In genomic region chr7:13091974-13092707, GRCh38 we compare ENCODE assay signal across 18 cellular contexts.
DNase-seq lines count a peak whose midpoint lies in the region; ATAC-seq and TF ChIP-seq lines count a peak whose summit lies in the region.
"Had no signal": no experiment of that assay in that cellular context is flagged by ENCODE, and none has a peak within 500 bp of the region (broad histone marks: within the 10 kb centered on the region; RNA-seq: fewer than 3 reads in every experiment).

No MANE protein-coding gene starts in this region.

- no peaks in the 10 kb centered on the region for H3K9me3 ChIP-seq in OCI-LY7 (ENCODE audit: low read length)
- H3K9me3 ChIP-seq: A549, SJSA1 had no signal

- TF ChIP-seq CTCF in endothelial cell (IDR thresholded peaks at IDR 0.05; ENCODE audit: unreplicated experiment): no peak
- no peak for TF ChIP-seq CTCF in OCI-LY7 (conservative IDR thresholded peaks at IDR 0.05; ENCODE audit: low read length)

- CTCF ChIA-PET in OCI-LY7 (lab: Charles Lee; ENCODE audit: unreplicated experiment): no interaction called here

- peak; percentile 3 for DNase-seq in HCEC 1CT
- DNase-seq in OCI-M1 (lab: John Stamatoyannopoulos, UW): peak; percentile 33
- DNase-seq in endothelial cell (ENCODE audit: low spot score): no peak
- DNase-seq in left lobe of liver (ENCODE audit: low spot score): no peak
- no peak for DNase-seq in NCI-H1930 (lab: John Stamatoyannopoulos, UW)
- DNase-seq in NCI-H510A treated with DMSO at 0.1 percent for 48 hours (lab: John Stamatoyannopoulos, UW): no peak
- no peak for DNase-seq in OCI-LY7 (ENCODE audit: low spot score)
- DNase-seq: EL, GF-D8, KG1, NCI-H1417 treated with DMSO at 0.1 percent for 48 hours, NCI-H187, NCI-H2107 had no signal

- H3K27me3 Mint-ChIP-seq in endothelial cell (ENCODE audit: unreplicated experiment): peaks cover 1% of the 10 kb centered on the region

- H3K36me3 Mint-ChIP-seq in endothelial cell (ENCODE audit: low read depth, unreplicated experiment): no peaks in the 10 kb centered on the region
- H3K36me3 Mint-ChIP-seq: CD14-positive monocyte had no signal

- peak overlapping the region; percentile 84 for H3K27ac Mint-ChIP-seq in endothelial cell (ENCODE audit: unreplicated experiment)
- H3K27ac Mint-ChIP-seq: B cell, CD14-positive monocyte had no signal

- H3K79me2 ChIP-seq in OCI-LY7 (ENCODE audit: insufficient read depth, low read depth, low read length): no peaks in the 10 kb centered on the region

- no peaks in the 10 kb centered on the region for H3K9me2 ChIP-seq in OCI-LY7 (ENCODE audit: insufficient read depth, low read length)

- no peaks in the 10 kb centered on the region for H3K36me3 ChIP-seq in OCI-LY7 (ENCODE audit: insufficient read depth, low read length)
- H3K36me3 ChIP-seq: SJSA1 had no signal

- POLR2A ChIA-PET in OCI-LY7 (lab: Charles Lee): interaction anchor here (0.6 kb wide), 1 partner anchor 179 kb away, joined by 3 read pairs; no protein-coding TSS in a partner anchor

- H3K4me1 ChIP-seq in OCI-LY7 (ENCODE audit: insufficient read depth, low read length, poor library complexity, severe bottlenecking): no peaks in the 10 kb centered on the region
- H3K4me1 ChIP-seq: A549, SJSA1 had no signal

- H3K27ac ChIP-seq in OCI-LY7 (ENCODE audit: low read depth, low read length, poor library complexity, severe bottlenecking): no peak overlapping the region
- H3K27ac ChIP-seq: A549, SJSA1 had no signal

- H3K4me1 Mint-ChIP-seq in endothelial cell (ENCODE audit: unreplicated experiment): peaks cover 33% of the 10 kb centered on the region

- no peaks in the 10 kb centered on the region for H4K20me1 ChIP-seq in OCI-LY7 (ENCODE audit: insufficient read depth, low read length)

- H3K4me2 ChIP-seq in OCI-LY7 (ENCODE audit: low read length): no peak overlapping the region
- H3K4me2 ChIP-seq: A549 had no signal

- ATAC-seq in left lobe of liver (peak; percentile 19), HG02623 (IDR thresholded peaks at IDR 0.05; ENCODE audit: unreplicated experiment) (no peak)
- ATAC-seq: A549 had no signal

- BruUV-seq in OCI-LY7 (replicated peaks; lab: Mats Ljungman, UMichigan): no TSS peak

- H3K4me3 Mint-ChIP-seq in endothelial cell (ENCODE audit: unreplicated experiment): peak overlapping the region; percentile 49
- H3K4me3 Mint-ChIP-seq: B cell, CD14-positive monocyte had no signal

- H3K4me3 ChIP-seq in OCI-LY7 (ENCODE audit: low read depth, low read length, poor library complexity, severe bottlenecking): no peak overlapping the region
- H3K4me3 ChIP-seq: A549, SJSA1 had no signal

- intact Hi-C loops in OCI-LY7 (cut with micrococcal nuclease; ENCODE audit: unreplicated experiment): no loop called here

- no peak overlapping the region for H2AFZ ChIP-seq in OCI-LY7 (ENCODE audit: low read length)

- peaks cover 3% of the 10 kb centered on the region for H3K9me3 Mint-ChIP-seq in endothelial cell (ENCODE audit: unreplicated experiment)

Comparison
In these comparisons a context has a peak if more than half of its experiments do, and no peak if none do; other contexts are left out.
1. DNase-seq: peak in HCEC 1CT (single experiment) and OCI-M1 (single experiment); none in endothelial cell (single experiment), left lobe of liver (single experiment), NCI-H1930 (0 of 2), NCI-H510A treated with DMSO at 0.1 percent for 48 hours (single experiment) and OCI-LY7 (single experiment).